ENCODE assay signal across 8 cellular contexts in genomic region chr5:10564838-10565784, GRCh38. TPM values are rescaled to one million over a fixed set of nuclear protein-coding genes. Genes with fewer than 3 reads are reported as not detected.
DNase-seq lines count a peak whose midpoint lies in the region; ATAC-seq and TF ChIP-seq lines count a peak whose summit lies in the region.

No MANE protein-coding gene starts in this region.

- peak overlapping the region; percentile 17 for H2AFZ ChIP-seq in parathyroid adenoma

- no peak overlapping the region for H3K27ac Mint-ChIP-seq in activated CD4-positive, alpha-beta T cell treated with anti-CD3 and anti-CD28 coated beads for 36 hours
- no peak overlapping the region for H3K27ac Mint-ChIP-seq in WTC11

- TF ChIP-seq CTCF in WTC11 (IDR thresholded peaks at IDR 0.05), result no peak
- TF ChIP-seq CTCF in foreskin keratinocyte (conservative IDR thresholded peaks at IDR 0.05), result no peak
- TF ChIP-seq CTCF in parathyroid adenoma (IDR thresholded peaks at IDR 0.05), result no peak

- peaks cover 19% of the 10 kb centered on the region for H3K4me1 Mint-ChIP-seq in activated CD4-positive, alpha-beta T cell treated with anti-CD3 and anti-CD28 coated beads for 36 hours
- peaks cover 10% of the 10 kb centered on the region for H3K4me1 Mint-ChIP-seq in WTC11

- H3K79me2 ChIP-seq in parathyroid adenoma, result no peaks in the 10 kb centered on the region

- H3K27me3 Mint-ChIP-seq in activated CD4-positive, alpha-beta T cell treated with anti-CD3 and anti-CD28 coated beads for 36 hours, result peaks cover 10% of the 10 kb centered on the region
- H3K27me3 Mint-ChIP-seq in WTC11 (ENCODE audit: low read depth), result peaks cover 77% of the 10 kb centered on the region

- peaks cover 21% of the 10 kb centered on the region for H3K27me3 ChIP-seq in foreskin keratinocyte
- no peaks in the 10 kb centered on the region for H3K27me3 ChIP-seq in parathyroid adenoma (ENCODE audit: control insufficient read depth, insufficient read depth, low read length)

- peaks cover 7% of the 10 kb centered on the region for H3K4me1 ChIP-seq in foreskin keratinocyte
- no peaks in the 10 kb centered on the region for H3K4me1 ChIP-seq in parathyroid adenoma

- peak; percentile 43 for DNase-seq in activated CD4-positive, alpha-beta T cell treated with anti-CD3 and anti-CD28 coated beads for 36 hours
- DNase-seq in activated CD4-positive, alpha-beta T cell treated with anti-CD3 and anti-CD28 coated beads, Interleukin-2, amount 50 U/mL, for 4 hours, result no peak
- DNase-seq in WTC11 (ENCODE audit: low spot score) (peak; percentile 48), foreskin keratinocyte (no peak), NCI-H1694 (lab: John Stamatoyannopoulos, UW) (no peak), NCI-H1105 treated with DMSO at 0.1 percent for 48 hours (lab: John Stamatoyannopoulos, UW) (no peak)

- no peaks in the 10 kb centered on the region for H3K9me3 ChIP-seq in parathyroid adenoma (ENCODE audit: control insufficient read depth, low read length)

- intact Hi-C loops in activated CD4-positive, alpha-beta T cell treated with anti-CD3 and anti-CD28 coated beads for 36 hours (cut with DNase I, micrococcal nuclease), result loop anchor here (1.0 to 10.0 kb wide), 11 partner anchors 14 to 315 kb away; partner anchors contain the start of genes MARCHF6 (in 2 of the 2), CCT5 (in 1 of the 2), DAP (in 1 of the 2) and ROPN1L (in 1 of the 2)

- H3K9me3 Mint-ChIP-seq in activated CD4-positive, alpha-beta T cell treated with anti-CD3 and anti-CD28 coated beads for 36 hours (ENCODE audit: low read depth), result no peaks in the 10 kb centered on the region
- H3K9me3 Mint-ChIP-seq in WTC11, result no peaks in the 10 kb centered on the region

- ATAC-seq in activated CD4-positive, alpha-beta T cell treated with anti-CD3 and anti-CD28 coated beads for 36 hours, result no peak
- peak; percentile 4 for ATAC-seq in WTC11
- ATAC-seq in foreskin keratinocyte, result peak; percentile 0
- ATAC-seq in HG02970 (IDR thresholded peaks at IDR 0.05; ENCODE audit: low FRiP score, unreplicated experiment), result no peak

- CTCF ChIA-PET in activated CD4-positive, alpha-beta T cell treated with anti-CD3 and anti-CD28 coated beads for 36 hours (lab: Charles Lee), result no interaction called here
- CTCF ChIA-PET in WTC11 (lab: Charles Lee), result interaction anchor here (0.6 to 1.4 kb wide), 3 partner anchors 11 to 268 kb away, joined by 4 to 6 read pairs (median 5); no protein-coding TSS in a partner anchor

- H3K4me3 ChIP-seq in parathyroid adenoma (ENCODE audit: low read depth, low read length), result peak overlapping the region; percentile 17

- peaks cover 3% of the 10 kb centered on the region for H3K36me3 Mint-ChIP-seq in activated CD4-positive, alpha-beta T cell treated with anti-CD3 and anti-CD28 coated beads for 36 hours (ENCODE audit: low read depth)
- H3K36me3 Mint-ChIP-seq in WTC11, result no peaks in the 10 kb centered on the region

- no peaks in the 10 kb centered on the region for H3K36me3 ChIP-seq in parathyroid adenoma (ENCODE audit: control insufficient read depth, insufficient read depth, low read length)

- peak overlapping the region; percentile 57 for H3K4me2 ChIP-seq in parathyroid adenoma (ENCODE audit: low read length)

- peak overlapping the region; percentile 78 for H3K4me3 Mint-ChIP-seq in activated CD4-positive, alpha-beta T cell treated with anti-CD3 and anti-CD28 coated beads for 36 hours
- H3K4me3 Mint-ChIP-seq in WTC11, result peak overlapping the region; percentile 84

- POLR2A ChIA-PET in activated CD4-positive, alpha-beta T cell treated with anti-CD3 and anti-CD28 coated beads for 36 hours (lab: Charles Lee), result interaction anchor here (1.0 to 1.2 kb wide), 2 partner anchors 67 to 875 kb away, joined by 3 read pairs; no protein-coding TSS in a partner anchor
- POLR2A ChIA-PET in WTC11 (lab: Charles Lee), result interaction anchor here (1.4 kb wide), 2 partner anchors 11 to 14 kb away, joined by 3 to 5 read pairs; no protein-coding TSS in a partner anchor

- no peak overlapping the region for H3K9ac ChIP-seq in parathyroid adenoma

- no peak overlapping the region for H3K27ac ChIP-seq in foreskin keratinocyte
- H3K27ac ChIP-seq in parathyroid adenoma, result no peak overlapping the region

TF ChIP-seq in WTC11, 78 proteins besides CTCF, POLR2A, EP300 and RAD21:
- TF ChIP-seq SP1 (CRISPR knock-in tag; conservative IDR thresholded peaks at IDR 0.05) (no peak), JUN (CRISPR knock-in tag; IDR thresholded peaks at IDR 0.05) (no peak), MAX (CRISPR knock-in tag; IDR thresholded peaks at IDR 0.05) (0 out of 2 replicates have a peak, but pooled peaks have one; percentile 4), ZNF121 (CRISPR knock-in tag; IDR thresholded peaks at IDR 0.05) (no peak), ZNF138 (CRISPR knock-in tag; conservative IDR thresholded peaks at IDR 0.05) (no peak), TEAD4 (CRISPR knock-in tag; IDR thresholded peaks at IDR 0.05) (no peak), ATF6 (CRISPR knock-in tag; IDR thresholded peaks at IDR 0.05) (no peak), GRHL2 (CRISPR knock-in tag; IDR thresholded peaks at IDR 0.05; ENCODE audit: insufficient replicate concordance, severe bottlenecking) (no peak), FOXJ3 (CRISPR knock-in tag; IDR thresholded peaks at IDR 0.05; ENCODE audit: borderline replicate concordance) (no peak)

RNA-seq across cellular contexts. Expression of gene ANKRD33B, which starts 1.2 kb away (rescaled TPM):
- 1 to 10 TPM; 4.6 to 4.9 TPM for total RNA-seq in activated CD4-positive, alpha-beta T cell treated with anti-CD3 and anti-CD28 coated beads for 36 hours
- total RNA-seq in WTC11 (2021) (5.4 to 9.2 TPM (median 5.9 TPM) in 3 replicates), foreskin keratinocyte (1.8 and 4.3 TPM in 2 replicates)
- 0.31 and 0.87 TPM in 2 replicates for polyA plus RNA-seq in foreskin keratinocyte

Comparison
In these comparisons a context has a peak if more than half of its experiments do, and no peak if none do; other contexts are left out.
1. DNase-seq: peak in activated CD4-positive, alpha-beta T cell treated with anti-CD3 and anti-CD28 coated beads for 36 hours (single experiment) and WTC11 (single experiment); none in activated CD4-positive, alpha-beta T cell treated with anti-CD3 and anti-CD28 coated beads, Interleukin-2, amount 50 U/mL, for 4 hours (0 of 2), foreskin keratinocyte (0 of 2), NCI-H1694 (single experiment) and NCI-H1105 treated with DMSO at 0.1 percent for 48 hours (single experiment).
2. ATAC-seq: peak in WTC11 (single experiment) and foreskin keratinocyte (single experiment); none in activated CD4-positive, alpha-beta T cell treated with anti-CD3 and anti-CD28 coated beads for 36 hours (single experiment) and HG02970 (single experiment).